18 cellular contexts compared by ENCODE assay signal in the genomic region with DNA sequence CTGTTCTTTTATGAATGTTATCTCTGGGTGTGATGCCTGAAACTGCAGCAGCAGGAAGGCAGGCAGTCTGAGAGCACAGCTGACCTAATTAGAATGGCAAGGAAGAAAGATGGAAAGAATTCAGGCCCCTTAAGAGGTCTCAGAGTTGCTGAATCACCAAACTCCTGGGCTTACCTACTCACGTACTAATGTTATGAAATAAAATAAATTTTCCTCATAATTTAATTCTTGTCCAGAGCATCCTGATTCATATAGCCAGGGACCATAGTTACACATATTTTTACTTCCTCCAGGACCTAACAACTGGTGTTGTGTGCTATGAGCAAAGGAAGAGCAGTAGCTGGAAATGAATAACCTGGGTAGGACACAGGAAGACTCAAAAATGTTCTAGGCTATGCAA. TPM values are rescaled to one million over a fixed set of nuclear protein-coding genes. Genes with fewer than 3 reads are reported as not detected.
A peak's percentile ranks its signal among the peaks of the same experiment; 100 is the strongest.
DNase-seq lines count a peak whose midpoint lies in the region; ATAC-seq and TF ChIP-seq lines count a peak whose summit lies in the region.
"Had no signal": no experiment of that assay in that cellular context is flagged by ENCODE, and none has a peak within 500 bp of the region (broad histone marks: within the 10 kb centered on the region; RNA-seq: fewer than 3 reads in every experiment).

No MANE protein-coding gene starts in this region.

- H3K9me3 ChIP-seq in mammary epithelial cell (replicated peaks; ENCODE audit: insufficient read depth, low read length) (no peaks in the 10 kb centered on the region), left lung (no peaks in the 10 kb centered on the region), aorta (ENCODE audit: control insufficient read depth, low read length) (no peaks in the 10 kb centered on the region)
- H3K9me3 ChIP-seq: lower lobe of right lung had no signal

- no peaks in the 10 kb centered on the region for H3K9me3 Mint-ChIP-seq in MCF 10A (ENCODE audit: unreplicated experiment)
- H3K9me3 Mint-ChIP-seq: CD8-positive, alpha-beta memory T cell; type B pancreatic cell had no signal

- ATAC-seq in left lung (peak; percentile 26), aorta (ENCODE audit: low FRiP score) (no peak)
- ATAC-seq: lower lobe of right lung had no signal

- TF ChIP-seq CTCF in mammary epithelial cell (conservative IDR thresholded peaks at IDR 0.05 in 1 of 2, IDR thresholded peaks at IDR 0.05 in 1 of 2; ENCODE audit: extremely low read depth in 1 of 2, insufficient read depth in 1 of 2, low read depth in 1 of 2, low read length in 2 of 2) (no peak), MCF 10A (IDR thresholded peaks at IDR 0.05; ENCODE audit: unreplicated experiment) (no peak), left lung (IDR thresholded peaks at IDR 0.05) (no peak)

- no peak overlapping the region for H3K4me3 ChIP-seq in mammary epithelial cell (replicated peaks in 1 of 3; ENCODE audit: insufficient read depth in 1 of 3, low read depth in 2 of 3, low read length in 3 of 3)
- no peak overlapping the region for H3K4me3 ChIP-seq in left lung
- H3K4me3 ChIP-seq in aorta (ENCODE audit: low read length in 2 of 2) = no peak overlapping the region
- H3K4me3 ChIP-seq: lower lobe of right lung had no signal

- no peak overlapping the region for H3K4me2 ChIP-seq in mammary epithelial cell (ENCODE audit: insufficient read depth, low read depth, low read length)

- no peak overlapping the region for H2AFZ ChIP-seq in mammary epithelial cell (ENCODE audit: low read depth, low read length)

- no peaks in the 10 kb centered on the region for H3K79me2 ChIP-seq in mammary epithelial cell (ENCODE audit: insufficient read depth, low read length)

- no peak overlapping the region for H3K9ac ChIP-seq in mammary epithelial cell (ENCODE audit: insufficient read depth, low read length)

- in situ Hi-C loops in mammary epithelial cell (cut with MboI; ENCODE audit: low sequenced_read_pairs in 2 of 2) = loop anchor here in 1 of 2 donors (25.0 kb wide), 1 partner anchor 662 kb away; no protein-coding TSS in a partner anchor

- H3K27me3 ChIP-seq in mammary epithelial cell (ENCODE audit: insufficient read depth, low read length) = no peaks in the 10 kb centered on the region
- H3K27me3 ChIP-seq in left lung = no peaks in the 10 kb centered on the region
- H3K27me3 ChIP-seq in aorta (ENCODE audit: control insufficient read depth in 1 of 2, insufficient read depth in 2 of 2, low read length in 1 of 2) = no peaks in the 10 kb centered on the region

- H3K4me1 ChIP-seq in mammary epithelial cell (ENCODE audit: insufficient read depth, low read length) = peaks cover 7% of the 10 kb centered on the region
- no peaks in the 10 kb centered on the region for H3K4me1 ChIP-seq in left lung
- H3K4me1 ChIP-seq in aorta (ENCODE audit: control insufficient read depth in 1 of 2, insufficient read depth in 2 of 2, low read length in 2 of 2) = peaks cover 0 to 5% of the 10 kb centered on the region in 2 donors

- no peaks in the 10 kb centered on the region for H3K27me3 Mint-ChIP-seq in MCF 10A (ENCODE audit: insufficient read depth, unreplicated experiment)
- H3K27me3 Mint-ChIP-seq: CD8-positive, alpha-beta memory T cell; type B pancreatic cell had no signal

- DNase-seq in mammary epithelial cell = peak; percentile 9
- no peak for DNase-seq in MCF 10A (ENCODE audit: unreplicated experiment)
- DNase-seq in caudate nucleus (lab: John Stamatoyannopoulos, UW) = no peak
- no peak for DNase-seq in left lung
- no peak for DNase-seq in aorta
- DNase-seq in SIG-M5 treated with dmso at 0.1 percent for 504 hours (lab: John Stamatoyannopoulos, UW; ENCODE audit: unreplicated experiment) = no peak
- no peak for DNase-seq in EL
- DNase-seq in stimulated activated CD4-positive, alpha-beta T cell treated with anti-CD3 and anti-CD28 coated beads, Interleukin-2, amount 100 ng/mL, for 24 hours = no peak
- DNase-seq: activated effector memory CD4-positive, alpha-beta T cell treated with Interleukin-2 at 50 U/mL for 16 hours; CD8-positive, alpha-beta memory T cell; effector CD8-positive, alpha-beta T cell; lower lobe of right lung; NCI-H187 treated with DMSO at 0.1 percent for 48 hours; NCI-H69; retina; SW 1271 had no signal

- H3K27ac Mint-ChIP-seq in MCF 10A (ENCODE audit: low read depth, unreplicated experiment) = no peak overlapping the region
- H3K27ac Mint-ChIP-seq: type B pancreatic cell had no signal

- H3K27ac ChIP-seq in mammary epithelial cell (ENCODE audit: insufficient read depth, low read depth, low read length) = no peak overlapping the region
- H3K27ac ChIP-seq in caudate nucleus (ENCODE audit: low read depth, low read length) = peak overlapping the region; percentile 85
- H3K27ac ChIP-seq in left lung = no peak overlapping the region
- H3K27ac ChIP-seq in aorta (ENCODE audit: low read depth in 1 of 2, low read length in 2 of 2) = peak overlapping the region; percentile 61 to 92
- H3K27ac ChIP-seq: lower lobe of right lung, VCaP had no signal

- dilution Hi-C loops in mammary epithelial cell (cut with HindIII; ENCODE audit: low sequenced_read_pairs) = loop anchor here (25.0 kb wide), 1 partner anchor 662 kb away; no protein-coding TSS in a partner anchor

- POLR2A ChIA-PET in MCF 10A (lab: Yijun Ruan, JAX) = no interaction called here

- H3K4me1 Mint-ChIP-seq in MCF 10A (ENCODE audit: insufficient read depth, unreplicated experiment) = peaks cover 9% of the 10 kb centered on the region
- H3K4me1 Mint-ChIP-seq: CD8-positive, alpha-beta memory T cell had no signal

- intact Hi-C loops in mammary epithelial cell (cut with micrococcal nuclease) (no loop called here), MCF 10A (cut with micrococcal nuclease) (no loop called here), left lung (cut with DNase I) (no loop called here), aorta (cut with DNase I) (no loop called here)

- 83% methylated on average over 1 of the region's 1 CpG for WGBS in mammary epithelial cell (ENCODE audit: low coverage, missing lambda C conversion rate)
- 16 to 25% methylated on average over 1 of the region's 1 CpG for WGBS in aorta, 2 donors

- H3K36me3 ChIP-seq in mammary epithelial cell (ENCODE audit: insufficient read depth, low read length) (peaks cover 25% of the 10 kb centered on the region), left lung (peaks cover 0 to 80% of the 10 kb centered on the region in 2 donors), aorta (ENCODE audit: control insufficient read depth in 1 of 2, insufficient read depth in 2 of 2, low read length in 1 of 2) (peaks cover 5 to 13% of the 10 kb centered on the region in 2 donors)

- CTCF ChIA-PET in mammary epithelial cell (lab: Charles Lee; ENCODE audit: low non-redundant PET) (no interaction called here), MCF 10A (lab: Yijun Ruan, JAX) (interaction anchor here (0.8 to 40.3 kb wide), 3 partner anchors 12 to 438 kb away, joined by 3 to 1064 read pairs (median 47); a partner anchor contains a TSS)

- no peaks in the 10 kb centered on the region for H4K20me1 ChIP-seq in mammary epithelial cell (ENCODE audit: insufficient read depth, low read length)

- no TSS peak for BruUV-seq in mammary epithelial cell (replicated peaks; lab: Mats Ljungman, UMichigan)
- BruUV-seq in MCF 10A (replicated peaks; lab: Mats Ljungman, UMichigan) = no TSS peak

- peaks cover 82% of the 10 kb centered on the region for H3K36me3 Mint-ChIP-seq in MCF 10A (ENCODE audit: insufficient read depth, unreplicated experiment)

- no peak overlapping the region for H3K4me3 Mint-ChIP-seq in MCF 10A (ENCODE audit: unreplicated experiment)
- H3K4me3 Mint-ChIP-seq: CD8-positive, alpha-beta memory T cell; type B pancreatic cell had no signal

RNA-seq across cellular contexts. Expression of a gene that starts 41.9 kb away (rescaled TPM):
- total RNA-seq in mammary epithelial cell (100 to 1,000 TPM in 1 of 2 donors, 10 to 100 TPM in 1; 56.4 to 112 TPM), MCF 10A (2022) (53.5 and 60.5 TPM in 2 replicates), left lung (10 to 100 TPM; 58.1 to 66.4 TPM), aorta (10 to 100 TPM; 53.9 to 71.9 TPM)
- polyA plus RNA-seq in mammary epithelial cell (40.8 TPM), aorta (10 to 100 TPM; 17.5 to 27.1 TPM)
- polyA minus RNA-seq in mammary epithelial cell = 82.7 TPM

Comparison
In these comparisons a context has a peak if more than half of its experiments do, and no peak if none do; other contexts are left out.
1. H3K27ac ChIP-seq: peak in caudate nucleus (single experiment) and aorta (2 of 2); none in mammary epithelial cell (single experiment) and left lung (0 of 2).